17 cellular contexts compared by ENCODE assay signal in genomic region chr5:158718738-158719505, GRCh38.
DNase-seq lines count a peak whose midpoint lies in the region; ATAC-seq and TF ChIP-seq lines count a peak whose summit lies in the region.
"Had no signal": no experiment of that assay in that cellular context is flagged by ENCODE, and none has a peak within 500 bp of the region (broad histone marks: within the 10 kb centered on the region; RNA-seq: fewer than 3 reads in every experiment).

No MANE protein-coding gene starts in this region.

- POLR2A ChIA-PET in activated CD8-positive, alpha-beta T cell treated with anti-CD3 and anti-CD28 coated beads for 36 hours (lab: Charles Lee): no interaction called here

- H3K36me3 Mint-ChIP-seq in activated CD8-positive, alpha-beta T cell treated with anti-CD3 and anti-CD28 coated beads for 36 hours (ENCODE audit: low read depth): no peaks in the 10 kb centered on the region
- H3K36me3 Mint-ChIP-seq: naive thymus-derived CD8-positive, alpha-beta T cell had no signal

- peak overlapping the region; percentile 4 to 67 for H3K27ac ChIP-seq in aorta (ENCODE audit: low read depth in 1 of 2, low read length in 2 of 2)
- H3K27ac ChIP-seq: colonic mucosa, stomach had no signal

- H3K27ac Mint-ChIP-seq in activated CD8-positive, alpha-beta T cell treated with anti-CD3 and anti-CD28 coated beads for 36 hours: no peak overlapping the region
- H3K27ac Mint-ChIP-seq: activated T-helper 17 cell treated with anti-CD3 and anti-CD28 coated beads, Interleukin-2, amount 50 U/mL, for 72 hours; naive thymus-derived CD8-positive, alpha-beta T cell had no signal

- no peaks in the 10 kb centered on the region for H3K9me3 Mint-ChIP-seq in activated CD8-positive, alpha-beta T cell treated with anti-CD3 and anti-CD28 coated beads for 36 hours
- H3K9me3 Mint-ChIP-seq: activated T-helper 17 cell treated with anti-CD3 and anti-CD28 coated beads, Interleukin-2, amount 50 U/mL, for 72 hours; naive thymus-derived CD8-positive, alpha-beta T cell had no signal

- H3K27me3 Mint-ChIP-seq in activated CD8-positive, alpha-beta T cell treated with anti-CD3 and anti-CD28 coated beads for 36 hours: no peaks in the 10 kb centered on the region

- DNase-seq in Right ventricle myocardium superior (no peak), cardiac septum (ENCODE audit: low spot score) (no peak), amniotic epithelial cell (ENCODE audit: low read depth) (peak; percentile 55), fibroblast of villous mesenchyme (ENCODE audit: low read depth) (peak; percentile 86), aorta (no peak), DMS114 treated with DMSO at 0.1 percent for 48 hours (lab: John Stamatoyannopoulos, UW; ENCODE audit: unreplicated experiment) (no peak), Kasumi-1 (lab: John Stamatoyannopoulos, UW) (no peak)
- no peak for DNase-seq in activated CD8-positive, alpha-beta T cell treated with anti-CD3 and anti-CD28 coated beads for 36 hours
- DNase-seq: colonic mucosa; naive thymus-derived CD8-positive, alpha-beta T cell; NCI-H187 treated with DMSO at 0.1 percent for 48 hours; NCI-H446 treated with DMSO at 0.1 percent for 48 hours; stomach; T-helper 2 cell had no signal

- intact Hi-C loops in Right ventricle myocardium superior (cut with DNase I): no loop called here
- intact Hi-C loops in cardiac septum (cut with DNase I): no loop called here
- intact Hi-C loops in aorta (cut with DNase I): no loop called here
- intact Hi-C loops in activated CD8-positive, alpha-beta T cell treated with anti-CD3 and anti-CD28 coated beads for 36 hours (cut with micrococcal nuclease): no loop called here

- ATAC-seq in Right ventricle myocardium superior (ENCODE audit: poor library complexity): peak; percentile 22
- no peak for ATAC-seq in aorta (ENCODE audit: low FRiP score)
- ATAC-seq in activated CD8-positive, alpha-beta T cell treated with anti-CD3 and anti-CD28 coated beads for 36 hours: no peak
- ATAC-seq: activated CD4-positive, CD25-positive, alpha-beta regulatory T cell treated with anti-CD3 and anti-CD28 coated beads, Interleukin-2, amount 50 U/mL, for 24 hours; activated T-helper 17 cell treated with anti-CD3 and anti-CD28 coated beads, Interleukin-2, amount 50 U/mL, for 72 hours; naive thymus-derived CD8-positive, alpha-beta T cell had no signal

- H3K4me3 Mint-ChIP-seq in activated CD8-positive, alpha-beta T cell treated with anti-CD3 and anti-CD28 coated beads for 36 hours: no peak overlapping the region
- H3K4me3 Mint-ChIP-seq: activated T-helper 17 cell treated with anti-CD3 and anti-CD28 coated beads, Interleukin-2, amount 50 U/mL, for 72 hours; naive thymus-derived CD8-positive, alpha-beta T cell had no signal

- no peaks in the 10 kb centered on the region for H3K4me1 Mint-ChIP-seq in activated CD8-positive, alpha-beta T cell treated with anti-CD3 and anti-CD28 coated beads for 36 hours (ENCODE audit: low read depth)
- H3K4me1 Mint-ChIP-seq: activated T-helper 17 cell treated with anti-CD3 and anti-CD28 coated beads, Interleukin-2, amount 50 U/mL, for 72 hours; naive thymus-derived CD8-positive, alpha-beta T cell had no signal

- H3K27me3 ChIP-seq in aorta (ENCODE audit: control insufficient read depth in 1 of 2, insufficient read depth in 2 of 2, low read length in 1 of 2): no peaks in the 10 kb centered on the region
- H3K27me3 ChIP-seq: colonic mucosa, stomach had no signal

- no peak for TF ChIP-seq CTCF in fibroblast of villous mesenchyme (IDR thresholded peaks at IDR 0.05; ENCODE audit: insufficient read depth, low read depth, low read length)
- TF ChIP-seq CTCF in activated CD8-positive, alpha-beta T cell treated with anti-CD3 and anti-CD28 coated beads for 36 hours (IDR thresholded peaks at IDR 0.05): no peak

- H3K4me1 ChIP-seq in aorta (ENCODE audit: control insufficient read depth in 1 of 2, insufficient read depth in 2 of 2, low read length in 2 of 2): peaks cover 12 to 25% of the 10 kb centered on the region in 2 donors
- H3K4me1 ChIP-seq: colonic mucosa, stomach had no signal

- CTCF ChIA-PET in activated CD8-positive, alpha-beta T cell treated with anti-CD3 and anti-CD28 coated beads for 36 hours (lab: Charles Lee): no interaction called here

- H3K9me3 ChIP-seq in aorta (ENCODE audit: control insufficient read depth, low read length): no peaks in the 10 kb centered on the region
- H3K9me3 ChIP-seq: colonic mucosa, stomach had no signal

- H3K4me3 ChIP-seq in fibroblast of villous mesenchyme (ENCODE audit: low read depth, low read length) (no peak overlapping the region), aorta (ENCODE audit: low read length in 2 of 2) (no peak overlapping the region)
- H3K4me3 ChIP-seq: colonic mucosa, lung, stomach had no signal

- H3K36me3 ChIP-seq in aorta (ENCODE audit: control insufficient read depth in 1 of 2, insufficient read depth in 2 of 2, low read length in 1 of 2): no peaks in the 10 kb centered on the region
- H3K36me3 ChIP-seq: colonic mucosa, stomach had no signal

Comparison
In these comparisons a context has a peak if more than half of its experiments do, and no peak if none do; other contexts are left out.
1. DNase-seq: peak in amniotic epithelial cell (single experiment) and fibroblast of villous mesenchyme (single experiment); none in Right ventricle myocardium superior (single experiment), cardiac septum (single experiment), aorta (0 of 2), DMS114 treated with DMSO at 0.1 percent for 48 hours (single experiment), activated CD8-positive, alpha-beta T cell treated with anti-CD3 and anti-CD28 coated beads for 36 hours (single experiment) and Kasumi-1 (0 of 2).